9 cellular contexts compared by ENCODE assay signal in the genomic region with DNA sequence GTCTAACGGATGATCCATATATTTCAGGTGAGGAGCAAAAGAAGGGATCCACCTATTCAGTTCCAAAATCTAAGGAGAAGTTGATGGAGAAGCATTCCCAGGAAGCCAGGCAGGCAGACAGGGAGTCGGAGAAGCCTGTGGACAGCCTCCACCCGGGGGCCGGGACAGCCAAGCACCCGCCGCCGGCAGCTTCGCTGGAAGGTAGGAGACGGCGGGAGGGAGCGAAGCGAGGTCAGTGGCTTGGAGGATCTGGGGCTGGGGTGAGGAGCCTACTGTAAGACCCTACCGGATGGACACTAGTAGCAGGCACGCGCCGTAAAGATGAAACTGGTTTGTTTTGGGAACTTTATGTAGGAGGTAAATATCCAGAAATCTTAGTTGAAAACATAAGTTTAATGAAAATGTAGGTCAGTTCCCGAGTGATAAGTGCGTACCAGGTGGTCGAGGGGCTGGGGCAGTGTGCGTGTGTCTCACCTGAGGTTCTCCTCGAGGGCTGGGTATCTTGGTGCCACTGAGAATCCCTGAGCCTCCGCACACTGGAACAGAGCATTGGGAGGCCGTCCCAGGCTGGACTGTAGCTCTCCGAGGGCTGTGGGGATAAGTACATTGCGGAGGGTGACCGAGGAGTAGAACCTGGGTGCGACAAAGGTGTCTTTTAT. TPM values are rescaled to one million over a fixed set of nuclear protein-coding genes. Genes with fewer than 3 reads are reported as not detected.
DNase-seq lines count a peak whose midpoint lies in the region; ATAC-seq, FAIRE-seq and TF ChIP-seq lines count a peak whose summit lies in the region.
"Had no signal": no experiment of that assay in that cellular context is flagged by ENCODE, and none has a peak within 500 bp of the region (broad histone marks: within the 10 kb centered on the region; RNA-seq: fewer than 3 reads in every experiment).

No MANE protein-coding gene starts in this region.

- intact Hi-C loops in esophagus muscularis mucosa (cut with DNase I) = no loop called here

- H3K4me3 ChIP-seq in GM12864 (ENCODE audit: low read depth, low read length) (peak overlapping the region; percentile 66), esophagus muscularis mucosa (peak overlapping the region; percentile 82 to 98 (median 94)), neuron (ENCODE audit: low read length) (peak overlapping the region; percentile 92)

- peak overlapping the region; percentile 80 to 88 (median 84) for H3K27ac ChIP-seq in esophagus muscularis mucosa (replicated peaks in 1 of 4)

- no peak for TF ChIP-seq EP300 in esophagus muscularis mucosa (IDR thresholded peaks at IDR 0.05)

- DNase-seq in A172 (ENCODE audit: low spot score) (peak; percentile 19), GM12864 (ENCODE audit: low read depth) (no peak), SW480 (ENCODE audit: low spot score) (peak; percentile 37), esophagus muscularis mucosa (ENCODE audit: extremely low spot score) (no peak), frontal cortex (ENCODE audit: low spot score in 2 of 2) (no peak), NCI-H446 treated with DMSO at 0.1 percent for 48 hours (lab: John Stamatoyannopoulos, UW) (no peak)

- H3K36me3 ChIP-seq in esophagus muscularis mucosa (peaks cover 0 to 43% (median 31%) of the 10 kb centered on the region in 4 donors), neuron (ENCODE audit: insufficient read depth, low read length) (peaks cover 43% of the 10 kb centered on the region)

- H2AFZ ChIP-seq in neuron (ENCODE audit: low read depth, low read length) = peak overlapping the region; percentile 77

- H3K9me3 ChIP-seq in esophagus muscularis mucosa (no peaks in the 10 kb centered on the region), neuron (ENCODE audit: low read length) (peaks cover 3% of the 10 kb centered on the region)

- TF ChIP-seq CTCF in GM12864 (IDR thresholded peaks at IDR 0.05; ENCODE audit: low read depth, low read length, missing control alignments) (no peak), esophagus muscularis mucosa (IDR thresholded peaks at IDR 0.05) (no peak)

- 14% methylated on average over 24 of the region's 27 CpGs for WGBS in esophagus muscularis mucosa

- no peak for ATAC-seq in HG03175 (IDR thresholded peaks at IDR 0.05; ENCODE audit: unreplicated experiment)

- FAIRE-seq in frontal cortex (lab: Jason Lieb, UNC) = no peak
- FAIRE-seq: islet of Langerhans had no signal

- H3K4me1 ChIP-seq in esophagus muscularis mucosa (peaks cover 19 to 48% (median 24%) of the 10 kb centered on the region in 4 donors), neuron (ENCODE audit: insufficient read depth, low read length) (peaks cover 13% of the 10 kb centered on the region)

- no peaks in the 10 kb centered on the region for H3K27me3 ChIP-seq in esophagus muscularis mucosa
- H3K27me3 ChIP-seq in neuron (ENCODE audit: insufficient read depth, low read length) = no peaks in the 10 kb centered on the region

- no peak for TF ChIP-seq POLR2A in esophagus muscularis mucosa (IDR thresholded peaks at IDR 0.05; ENCODE audit: low read depth)

RNA-seq across cellular contexts. Expression of a gene that starts 0.7 kb away (rescaled TPM):
- total RNA-seq in A172 (2014; rRNA removed; shearing (Covaris generic)) = 8.5 and 12.4 TPM in 2 replicates
- total RNA-seq in esophagus muscularis mucosa = 1 to 10 TPM; 2.2 to 4.9 (median 3.6) TPM
- 7.7 TPM for total RNA-seq in frontal cortex

RNA-seq across cellular contexts. Expression of a gene that starts 0.8 kb away (rescaled TPM):
- 83.6 and 105 TPM in 2 replicates for total RNA-seq in A172 (2014; rRNA removed; shearing (Covaris generic))
- total RNA-seq in esophagus muscularis mucosa (100 to 1,000 TPM in 1 of 4 donors, 10 to 100 TPM in 3; 71.8 to 117 (median 87.8) TPM), frontal cortex (81.9 TPM)

RNA-seq across cellular contexts. Expression of a gene that starts 28.1 kb away (rescaled TPM):
- 31.1 and 46.6 TPM in 2 replicates for total RNA-seq in A172 (2014; rRNA removed; shearing (Covaris generic))
- total RNA-seq in esophagus muscularis mucosa (10 to 100 TPM; 20.8 to 45.1 (median 25.7) TPM), frontal cortex (30.6 TPM)

RNA-seq across cellular contexts. Expression of a gene that starts 43.2 kb away (rescaled TPM):
- 21.1 and 24.3 TPM in 2 replicates for total RNA-seq in A172 (2014; rRNA removed; shearing (Covaris generic))
- total RNA-seq in esophagus muscularis mucosa = 10 to 100 TPM; 10.8 to 32.0 (median 21.9) TPM
- 20.0 TPM for total RNA-seq in frontal cortex

RNA-seq across cellular contexts. Expression of a gene that starts 44.9 kb away (rescaled TPM):
- total RNA-seq in A172 (2014; rRNA removed; shearing (Covaris generic)) = 0.43 and 1.2 TPM in 2 replicates
- total RNA-seq in esophagus muscularis mucosa (under 1 TPM in 1 of 4 donors, not detected in 3; 0.99 TPM), frontal cortex (2.4 TPM)

Comparison
In these comparisons a context has a peak if more than half of its experiments do, and no peak if none do; other contexts are left out.
1. DNase-seq: peak in A172 (single experiment) and SW480 (single experiment); none in GM12864 (single experiment), esophagus muscularis mucosa (single experiment), frontal cortex (0 of 2) and NCI-H446 treated with DMSO at 0.1 percent for 48 hours (single experiment).
2. Peak in every context shown above with its lines, with median percentiles within 50 percentile points of each other: H3K4me3 ChIP-seq.